ENCODE assay signal across 12 cellular contexts in the genomic region with DNA sequence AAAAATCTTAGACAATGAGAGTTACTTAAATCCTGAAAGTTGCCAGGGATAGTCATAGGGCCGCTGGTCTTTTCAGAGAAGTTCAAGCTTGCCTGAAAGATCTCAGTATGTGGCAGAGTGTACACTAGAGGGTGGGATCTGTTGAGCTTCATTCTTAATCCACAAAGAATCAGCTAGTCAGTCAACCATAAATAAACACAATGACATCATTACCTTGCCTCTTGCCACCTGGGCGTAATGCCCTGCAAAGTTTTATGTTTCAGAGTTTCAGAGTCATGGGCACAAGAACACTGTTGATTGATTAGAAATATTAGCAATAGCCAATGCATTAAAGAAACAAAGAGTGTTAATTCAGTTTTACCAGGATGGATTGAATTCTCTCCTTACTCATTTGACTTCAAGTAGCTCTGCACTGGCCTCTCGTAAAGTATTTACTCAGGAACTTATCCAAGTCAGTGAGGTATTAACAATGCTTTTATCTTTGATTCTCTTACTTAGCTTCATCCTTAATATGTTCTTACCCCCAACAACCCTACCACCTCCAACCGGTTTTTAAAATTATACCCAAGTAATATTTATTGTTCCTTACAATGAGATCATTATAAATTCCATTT. TPM values are rescaled to one million over a fixed set of nuclear protein-coding genes. Genes with fewer than 3 reads are reported as not detected.
DNase-seq lines count a peak whose midpoint lies in the region; ATAC-seq, FAIRE-seq and TF ChIP-seq lines count a peak whose summit lies in the region.
"Had no signal": no experiment of that assay in that cellular context is flagged by ENCODE, and none has a peak within 500 bp of the region (broad histone marks: within the 10 kb centered on the region; RNA-seq: fewer than 3 reads in every experiment).

No MANE protein-coding gene starts in this region.

- peak; percentile 30 for TF ChIP-seq CTCF in epithelial cell of proximal tubule (conservative IDR thresholded peaks at IDR 0.05; ENCODE audit: low read depth, low read length)
- TF ChIP-seq CTCF in pancreas (IDR thresholded peaks at IDR 0.05): no peak
- TF ChIP-seq CTCF in mucosa of descending colon (IDR thresholded peaks at IDR 0.05): no peak

- H3K36me3 ChIP-seq in pancreas (no peaks in the 10 kb centered on the region), mucosa of descending colon (ENCODE audit: low read depth) (no peaks in the 10 kb centered on the region)
- H3K36me3 ChIP-seq: BLaER1 had no signal

- ATAC-seq in pancreas (peak in 3 of 4 donors; percentile 40 to 62 (median 50)), HG03469 (IDR thresholded peaks at IDR 0.05; ENCODE audit: unreplicated experiment) (no peak), mucosa of descending colon (no peak)
- ATAC-seq: naive thymus-derived CD8-positive, alpha-beta T cell had no signal

- intact Hi-C loops in pancreas (cut with DNase I) (no loop called here), mucosa of descending colon (cut with DNase I, micrococcal nuclease) (no loop called here)

- 35 to 36% methylated on average over 4 of the region's 4 CpGs for WGBS in pancreas, 2 donors

- DNase-seq in Daoy (ENCODE audit: low read depth): peak; percentile 70
- DNase-seq in NCI-H69 (lab: John Stamatoyannopoulos, UW): peak; percentile 88
- DNase-seq in epithelial cell of proximal tubule (ENCODE audit: low read depth): no peak
- DNase-seq in pancreas: no peak
- DNase-seq in NCI-H128 (lab: John Stamatoyannopoulos, UW; ENCODE audit: unreplicated experiment): no peak
- DNase-seq in mucosa of descending colon: no peak
- no peak for DNase-seq in CD1c-positive myeloid dendritic cell (ENCODE audit: extremely low spot score)
- DNase-seq: naive thymus-derived CD8-positive, alpha-beta T cell; NCI-H187 had no signal

- no peak overlapping the region for H3K4me3 ChIP-seq in epithelial cell of proximal tubule (ENCODE audit: low read depth, low read length)
- H3K4me3 ChIP-seq in pancreas: no peak overlapping the region
- H3K4me3 ChIP-seq in mucosa of descending colon: no peak overlapping the region
- H3K4me3 ChIP-seq: BLaER1 had no signal

- peaks cover 0 to 13% (median 5%) of the 10 kb centered on the region in 3 donors for H3K4me1 ChIP-seq in pancreas
- no peaks in the 10 kb centered on the region for H3K4me1 ChIP-seq in mucosa of descending colon (ENCODE audit: low read depth)

- FAIRE-seq in pancreas (lab: Jason Lieb, UNC): no peak
- FAIRE-seq: endothelial cell of umbilical vein had no signal

- no peaks in the 10 kb centered on the region for H3K9me3 ChIP-seq in pancreas
- H3K9me3 ChIP-seq in mucosa of descending colon: no peaks in the 10 kb centered on the region
- H3K9me3 ChIP-seq: BLaER1 had no signal

- H3K27me3 ChIP-seq in pancreas: no peaks in the 10 kb centered on the region
- H3K27me3 ChIP-seq: BLaER1 had no signal

- peak overlapping the region in 3 of 4 donors; percentile 9 to 34 (median 30) for H3K27ac ChIP-seq in pancreas
- H3K27ac ChIP-seq: BLaER1 had no signal

RNA-seq across cellular contexts. Expression of a gene that starts 14.3 kb away (rescaled TPM):
- 826 and 1,064 TPM in 2 replicates for total RNA-seq in Daoy (2014; rRNA removed; shearing (Covaris generic))
- total RNA-seq in epithelial cell of proximal tubule (309 and 383 TPM in 2 replicates), pancreas (10 to 100 TPM in 3 of 6 donors, 1 to 10 TPM in 3; 4.6 to 36.6 (median 17.7) TPM), mucosa of descending colon (10 to 100 TPM; 12.8 to 69.3 (median 53.1) TPM)
- polyA plus RNA-seq in pancreas: 10 to 100 TPM; 30.4 to 34.2 TPM

Comparison
In these comparisons a context has a peak if more than half of its experiments do, and no peak if none do; other contexts are left out.
1. DNase-seq: peak in Daoy (single experiment) and NCI-H69 (single experiment); none in epithelial cell of proximal tubule (single experiment), pancreas (0 of 6), NCI-H128 (single experiment), mucosa of descending colon (0 of 3) and CD1c-positive myeloid dendritic cell (single experiment).
2. ATAC-seq: peak in pancreas (3 of 4); none in HG03469 (single experiment) and mucosa of descending colon (single experiment).